5 cellular contexts compared by ENCODE assay signal in the genomic region with DNA sequence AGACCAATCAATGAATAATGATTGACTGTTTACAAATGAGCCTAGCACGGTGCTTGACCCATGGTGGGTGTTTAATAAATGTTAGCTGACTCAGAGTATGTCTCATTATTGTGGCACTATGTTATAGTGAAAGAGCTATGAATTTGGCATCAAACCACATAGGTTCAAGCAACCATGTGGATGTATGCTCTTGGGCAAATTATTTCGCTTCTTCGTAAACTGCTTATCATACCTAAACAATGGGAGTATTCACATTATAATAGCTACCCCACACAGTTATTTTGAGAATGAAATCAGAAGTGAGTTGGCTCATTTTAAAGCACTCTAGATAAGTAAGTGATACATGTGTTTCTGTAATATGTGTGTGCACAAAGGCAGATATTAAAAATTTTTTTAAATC.
"Had no signal": no experiment of that assay in that cellular context is flagged by ENCODE, and none has a peak within 500 bp of the region (broad histone marks: within the 10 kb centered on the region; RNA-seq: fewer than 3 reads in every experiment).

No MANE protein-coding gene starts in this region.

- ATAC-seq: HepG2, K562 had no signal

- DNase-seq: IMR-90, KBM-7, KG1 had no signal
